Comparison of ENCODE assay signal across 18 cellular contexts in the genomic region with DNA sequence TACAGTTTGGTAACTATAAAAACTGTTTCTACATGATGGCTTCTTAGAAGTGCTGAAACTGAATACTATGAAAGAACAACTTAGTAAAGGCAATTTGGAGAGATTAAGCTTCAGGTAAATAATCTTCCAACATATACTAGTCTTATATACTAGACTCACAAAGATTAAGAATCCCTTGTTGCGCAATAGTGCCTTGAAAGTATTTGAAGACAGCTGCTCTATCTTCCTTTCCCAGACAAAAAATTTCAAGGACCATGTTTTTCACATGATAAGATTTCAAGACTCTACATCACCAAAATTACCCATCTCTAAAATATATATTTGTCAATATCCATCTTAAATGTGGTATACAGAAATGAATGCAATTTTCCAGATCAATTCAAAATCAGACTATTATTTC.
DNase-seq lines count a peak whose midpoint lies in the region; ATAC-seq and TF ChIP-seq lines count a peak whose summit lies in the region.
"Had no signal": no experiment of that assay in that cellular context is flagged by ENCODE, and none has a peak within 500 bp of the region (broad histone marks: within the 10 kb centered on the region; RNA-seq: fewer than 3 reads in every experiment).

No MANE protein-coding gene starts in this region.

- peak overlapping the region; percentile 8 for H3K27ac Mint-ChIP-seq in activated T-cell treated with anti-CD3 and anti-CD28 coated beads, Interleukin-2, amount 50 U/mL, for 24 hours
- H3K27ac Mint-ChIP-seq: CD14-positive monocyte, H9 had no signal

- no peaks in the 10 kb centered on the region for H3K9me3 Mint-ChIP-seq in activated T-cell treated with anti-CD3 and anti-CD28 coated beads, Interleukin-2, amount 50 U/mL, for 24 hours
- H3K9me3 Mint-ChIP-seq: CD14-positive monocyte, H9 had no signal

- no peak for TF ChIP-seq CTCF in epithelial cell of esophagus (IDR thresholded peaks at IDR 0.05; ENCODE audit: insufficient read depth, low read depth, low read length, missing control alignments)
- no peak for TF ChIP-seq CTCF in GM10248 (IDR thresholded peaks at IDR 0.05; ENCODE audit: control extremely low read depth, extremely low read depth, low read depth, missing control alignments)

- H3K4me3 Mint-ChIP-seq in activated T-cell treated with anti-CD3 and anti-CD28 coated beads, Interleukin-2, amount 50 U/mL, for 24 hours = no peak overlapping the region
- H3K4me3 Mint-ChIP-seq: CD14-positive monocyte, H9 had no signal

- ATAC-seq in GM21723 (IDR thresholded peaks at IDR 0.05; ENCODE audit: unreplicated experiment) (no peak), GM21390 (IDR thresholded peaks at IDR 0.05; ENCODE audit: unreplicated experiment) (no peak)

- CTCF ChIA-PET in GM10248 (lab: Yijun Ruan, JAX) = interaction anchor here (0.8 kb wide), 1 partner anchor 35 kb away, joined by 3 read pairs; no protein-coding TSS in a partner anchor

- no peaks in the 10 kb centered on the region for H3K27me3 Mint-ChIP-seq in activated T-cell treated with anti-CD3 and anti-CD28 coated beads, Interleukin-2, amount 50 U/mL, for 24 hours

- H3K4me1 Mint-ChIP-seq in activated T-cell treated with anti-CD3 and anti-CD28 coated beads, Interleukin-2, amount 50 U/mL, for 24 hours (ENCODE audit: low read depth) = peaks cover 15% of the 10 kb centered on the region
- H3K4me1 Mint-ChIP-seq: CD14-positive monocyte, H9 had no signal

- POLR2A ChIA-PET in GM10248 (lab: Yijun Ruan, JAX) = no interaction called here

- DNase-seq in activated T-cell treated with anti-CD3 and anti-CD28 coated beads, Interleukin-2, amount 50 U/mL, for 24 hours = no peak
- DNase-seq in activated T-cell treated with anti-CD3 and anti-CD28 coated beads, Interleukin-2, amount 50 U/mL, for 1 hour = no peak
- peak; percentile 18 for DNase-seq in NCI-H226
- peak; percentile 11 for DNase-seq in epithelial cell of esophagus (ENCODE audit: low read depth)
- no peak for DNase-seq in GM10248 (ENCODE audit: extremely low spot score)
- no peak for DNase-seq in NCI-H2029 (lab: John Stamatoyannopoulos, UW)
- DNase-seq: COR-L47, H9, KBM-7, NCI-H1092 treated with DMSO at 0.1 percent for 48 hours, NCI-H1694, NCI-H2107, NCI-H69, RPMI8226, SJCRH30 had no signal

- H3K4me3 ChIP-seq in epithelial cell of esophagus (ENCODE audit: low read length) = no peak overlapping the region
- H3K4me3 ChIP-seq: SJCRH30 had no signal

- peaks cover 78% of the 10 kb centered on the region for H3K36me3 Mint-ChIP-seq in activated T-cell treated with anti-CD3 and anti-CD28 coated beads, Interleukin-2, amount 50 U/mL, for 24 hours (ENCODE audit: low read depth)

Comparison
In these comparisons a context has a peak if more than half of its experiments do, and no peak if none do; other contexts are left out.
1. DNase-seq: peak in NCI-H226 (single experiment) and epithelial cell of esophagus (single experiment); none in activated T-cell treated with anti-CD3 and anti-CD28 coated beads, Interleukin-2, amount 50 U/mL, for 24 hours (single experiment), activated T-cell treated with anti-CD3 and anti-CD28 coated beads, Interleukin-2, amount 50 U/mL, for 1 hour (single experiment), GM10248 (single experiment) and NCI-H2029 (single experiment).